ENCODE assay signal across 24 cellular contexts in genomic region chr6:33729059-33729458, GRCh38. TPM values are rescaled to one million over a fixed set of nuclear protein-coding genes. Genes with fewer than 3 reads are reported as not detected.
"Had no signal": no experiment of that assay in that cellular context is flagged by ENCODE, and none has a peak within 500 bp of the region (broad histone marks: within the 10 kb centered on the region; RNA-seq: fewer than 3 reads in every experiment).

No MANE protein-coding gene starts in this region.

- ATAC-seq: activated T-cell treated with anti-CD3 and anti-CD28 coated beads, Interleukin-2, amount 50 U/mL, for 4 hours; activated T-helper 17 cell treated with anti-CD3 and anti-CD28 coated beads, Interleukin-2, amount 50 U/mL, for 72 hours; K562; PC-3; T-cell had no signal

- DNase-seq: activated CD4-positive, alpha-beta memory T cell treated with anti-CD3 and anti-CD28 coated beads for 36 hours; activated CD4-positive, alpha-beta T cell treated with anti-CD3 and anti-CD28 coated beads, Interleukin-2, amount 10 ng/mL, durations not matched to agents 7 days and 5 days; activated CD4-positive, CD25-positive, alpha-beta regulatory T cell; activated CD8-positive, alpha-beta memory T cell treated with anti-CD3 and anti-CD28 coated beads for 24 hours; activated gamma-delta T cell; activated naive CD4-positive, alpha-beta T cell treated with anti-CD3 and anti-CD28 coated beads, Interleukin-2, amount 10 ng/mL, durations not matched to agents 7 days and 5 days; activated naive CD8-positive, alpha-beta T cell treated with anti-CD3 and anti-CD28 coated beads for 36 hours; activated T-cell treated with anti-CD3 and anti-CD28 coated beads, Interleukin-2, amount 50 U/mL, for 4 hours; Karpas-422; MM.1S; NCI-H1105 treated with DMSO at 0.1 percent for 48 hours; NCI-H1436 treated with DMSO at 0.1 percent for 48 hours; NCI-H187; NCI-H2081; NCI-H446; NCI-H524; PC-3; SIG-M5; T-cell; T-helper 2 cell; T1000 had no signal

- H3K27ac ChIP-seq: SK-N-MC had no signal

- H3K4me3 ChIP-seq: K562, SK-N-MC had no signal

RNA-seq across cellular contexts. Expression of gene IP6K3, which starts 17.6 kb away (rescaled TPM):
- total RNA-seq: activated CD4-positive, alpha-beta memory T cell treated with anti-CD3 and anti-CD28 coated beads for 36 hours; activated CD4-positive, alpha-beta T cell treated with anti-CD3 and anti-CD28 coated beads, Interleukin-2, amount 10 ng/mL, durations not matched to agents 7 days and 5 days; activated naive CD8-positive, alpha-beta T cell treated with anti-CD3 and anti-CD28 coated beads for 36 hours; activated T-cell treated with anti-CD3 and anti-CD28 coated beads, Interleukin-2, amount 50 U/mL, for 4 hours; activated T-helper 17 cell treated with anti-CD3 and anti-CD28 coated beads, Interleukin-2, amount 50 U/mL, for 72 hours; K562; PC-3; T-cell had no signal
- polyA plus RNA-seq: K562 had no signal
